10 cellular contexts compared by ENCODE assay signal in the genomic region with DNA sequence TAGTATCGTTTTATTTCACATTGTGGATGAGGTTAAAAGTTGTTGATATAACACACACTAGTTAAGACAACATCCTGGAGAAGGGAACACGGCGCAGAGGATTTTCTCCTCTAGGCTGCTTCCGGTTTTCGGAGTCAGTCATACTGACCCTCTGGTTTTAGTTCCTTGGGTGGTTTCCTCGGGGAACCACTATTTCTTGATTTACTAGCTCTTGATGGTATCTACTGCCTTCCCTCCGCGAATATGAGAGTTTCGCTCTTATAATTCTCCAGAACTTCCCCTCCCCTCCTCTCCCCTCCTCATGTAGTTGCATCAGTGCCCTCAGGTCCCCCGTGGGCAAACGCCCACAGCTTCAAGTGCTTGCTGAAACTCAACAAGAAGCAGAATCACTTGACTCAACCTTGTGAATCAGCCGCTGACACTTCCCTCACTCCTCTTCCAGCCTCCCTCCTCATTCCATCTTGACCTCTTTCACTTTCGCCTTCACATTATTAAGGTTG. TPM values are rescaled to one million over a fixed set of nuclear protein-coding genes. Genes with fewer than 3 reads are reported as not detected.
DNase-seq lines count a peak whose midpoint lies in the region; ATAC-seq and TF ChIP-seq lines count a peak whose summit lies in the region.
"Had no signal": no experiment of that assay in that cellular context is flagged by ENCODE, and none has a peak within 500 bp of the region (broad histone marks: within the 10 kb centered on the region; RNA-seq: fewer than 3 reads in every experiment).

No MANE protein-coding gene starts in this region.

- peak overlapping the region; percentile 42 for H3K9ac ChIP-seq in SK-N-MC (ENCODE audit: insufficient read length)

- no peaks in the 10 kb centered on the region for H3K9me3 ChIP-seq in SK-N-MC (ENCODE audit: low read depth, low read length)
- no peaks in the 10 kb centered on the region for H3K9me3 ChIP-seq in upper lobe of right lung
- H3K9me3 ChIP-seq: body of pancreas had no signal

- TF ChIP-seq CTCF in GM12875 (IDR thresholded peaks at IDR 0.05; ENCODE audit: borderline replicate concordance, insufficient read depth, low read depth, low read length) = no peak
- no peak for TF ChIP-seq CTCF in upper lobe of right lung (IDR thresholded peaks at IDR 0.05)
- TF ChIP-seq CTCF in nephron progenitor cell (IDR thresholded peaks at IDR 0.05) = no peak
- TF ChIP-seq CTCF in foreskin keratinocyte (conservative IDR thresholded peaks at IDR 0.05) = no peak

- H3K27me3 ChIP-seq in upper lobe of right lung = no peaks in the 10 kb centered on the region
- H3K27me3 ChIP-seq in foreskin keratinocyte = peaks cover 54% of the 10 kb centered on the region
- H3K27me3 ChIP-seq: body of pancreas had no signal

- intact Hi-C loops in upper lobe of right lung (cut with DNase I) = loop anchor here (10.0 kb wide), 1 partner anchor 63 kb away; no protein-coding TSS in a partner anchor

- H3K36me3 Mint-ChIP-seq in nephron progenitor cell (ENCODE audit: low read depth) = no peaks in the 10 kb centered on the region

- H3K9me3 Mint-ChIP-seq in nephron progenitor cell = no peaks in the 10 kb centered on the region

- peaks cover 32% of the 10 kb centered on the region for H3K27me3 Mint-ChIP-seq in nephron progenitor cell (ENCODE audit: low read depth, poor library complexity)

- H3K36me3 ChIP-seq in SK-N-MC (ENCODE audit: insufficient read depth, low read length) = no peaks in the 10 kb centered on the region
- H3K36me3 ChIP-seq in upper lobe of right lung = no peaks in the 10 kb centered on the region

- H3K27ac ChIP-seq in SK-N-MC (peak overlapping the region; percentile 80), upper lobe of right lung (peak overlapping the region; percentile 30), foreskin keratinocyte (no peak overlapping the region)
- H3K27ac ChIP-seq: body of pancreas had no signal

- peak; percentile 67 for ATAC-seq in GM21825 (IDR thresholded peaks at IDR 0.05; ENCODE audit: unreplicated experiment)
- peak; percentile 90 for ATAC-seq in upper lobe of right lung
- no peak for ATAC-seq in foreskin keratinocyte
- ATAC-seq: body of pancreas had no signal

- DNase-seq in SK-N-MC (ENCODE audit: low read depth, low spot score) (no peak), islet precursor cell (peak; percentile 12), upper lobe of right lung (peak; percentile 80), nephron progenitor cell (no peak), dermis blood vessel endothelial cell (no peak), foreskin keratinocyte (no peak)

- H3K27ac Mint-ChIP-seq in nephron progenitor cell = no peak overlapping the region

- peak overlapping the region; percentile 6 for H3K4me3 ChIP-seq in GM12875 (ENCODE audit: low read depth, low read length)
- peak overlapping the region; percentile 37 for H3K4me3 ChIP-seq in SK-N-MC
- no peak overlapping the region for H3K4me3 ChIP-seq in upper lobe of right lung
- H3K4me3 ChIP-seq: body of pancreas had no signal

- H3K4me3 Mint-ChIP-seq in nephron progenitor cell = no peak overlapping the region

- H3K4me1 ChIP-seq in upper lobe of right lung (peaks cover 15% of the 10 kb centered on the region), foreskin keratinocyte (no peaks in the 10 kb centered on the region)
- H3K4me1 ChIP-seq: body of pancreas had no signal

- peaks cover 60% of the 10 kb centered on the region for H3K4me1 Mint-ChIP-seq in nephron progenitor cell

RNA-seq across cellular contexts. Expression of a gene that starts 15.9 kb away (rescaled TPM):
- total RNA-seq in upper lobe of right lung (9.0 TPM), dermis blood vessel endothelial cell (not detected in 2 replicates), foreskin keratinocyte (not detected in 2 replicates)
- polyA plus RNA-seq in foreskin keratinocyte = not detected in 2 replicates
- total RNA-seq: body of pancreas, H1 had no signal
- polyA plus RNA-seq: H1 had no signal

RNA-seq across cellular contexts. Expression of a gene that starts 40.6 kb away (rescaled TPM):
- total RNA-seq in upper lobe of right lung (0.52 TPM), dermis blood vessel endothelial cell (under 0.01 and 2.5 TPM in 2 replicates), foreskin keratinocyte (0.41 and 1.6 TPM in 2 replicates)
- polyA plus RNA-seq in foreskin keratinocyte = 1.4 and 3.4 TPM in 2 replicates

Comparison
In these comparisons a context has a peak if more than half of its experiments do, and no peak if none do; other contexts are left out.
1. DNase-seq: peak in islet precursor cell (single experiment) and upper lobe of right lung (single experiment); none in SK-N-MC (single experiment), nephron progenitor cell (single experiment), dermis blood vessel endothelial cell (single experiment) and foreskin keratinocyte (0 of 2).
2. RNA of a gene that starts 15.9 kb away (total RNA-seq): 9.0 TPM in upper lobe of right lung (single experiment); not detected in dermis blood vessel endothelial cell and not detected in foreskin keratinocyte; every median in the first group is over 10 times any median in the second.